17 cellular contexts compared by ENCODE assay signal in genomic region chr4:52873861-52874343, GRCh38. TPM values are rescaled to one million over a fixed set of nuclear protein-coding genes. Genes with fewer than 3 reads are reported as not detected.
DNase-seq lines count a peak whose midpoint lies in the region; ATAC-seq and TF ChIP-seq lines count a peak whose summit lies in the region.
"Had no signal": no experiment of that assay in that cellular context is flagged by ENCODE, and none has a peak within 500 bp of the region (broad histone marks: within the 10 kb centered on the region; RNA-seq: fewer than 3 reads in every experiment).

No MANE protein-coding gene starts in this region.

- H3K4me1 Mint-ChIP-seq in natural killer cell treated with Interleukin-12 subunit alpha and Interleukin-12 subunit beta and Interleukin-15 and Interleukin-18, amount 100 ng/mL, for 72 hours (ENCODE audit: low read depth in 2 of 2): peaks cover 0 to 9% of the 10 kb centered on the region in 2 donors

- POLR2A ChIA-PET in GM10248 (lab: Yijun Ruan, JAX): no interaction called here

- peak; percentile 52 for DNase-seq in A172 (ENCODE audit: low spot score)
- DNase-seq in NCI-H524 treated with DMSO at 0.1 percent for 48 hours (lab: John Stamatoyannopoulos, UW): peak; percentile 8
- no peak for DNase-seq in heart right ventricle
- DNase-seq in GM10248 (ENCODE audit: extremely low spot score): no peak
- no peak for DNase-seq in natural killer cell treated with Interleukin-12 subunit alpha and Interleukin-12 subunit beta and Interleukin-15 and Interleukin-18, amount 100 ng/mL, for 72 hours (ENCODE audit: low spot score)
- DNase-seq in EL: no peak
- DNase-seq: activated T-cell treated with anti-CD3 and anti-CD28 coated beads for 4 hours, cortex of kidney, kidney, NCI-H446, spleen, T-cell had no signal

- peaks cover 7% of the 10 kb centered on the region for H3K36me3 Mint-ChIP-seq in natural killer cell treated with Interleukin-12 subunit alpha and Interleukin-12 subunit beta and Interleukin-15 and Interleukin-18, amount 100 ng/mL, for 72 hours

- no peak overlapping the region for H3K4me3 Mint-ChIP-seq in natural killer cell treated with Interleukin-12 subunit alpha and Interleukin-12 subunit beta and Interleukin-15 and Interleukin-18, amount 100 ng/mL, for 72 hours
- H3K4me3 Mint-ChIP-seq: activated naive CD8-positive, alpha-beta T cell; T-cell had no signal

- no peaks in the 10 kb centered on the region for H3K9me3 Mint-ChIP-seq in natural killer cell treated with Interleukin-12 subunit alpha and Interleukin-12 subunit beta and Interleukin-15 and Interleukin-18, amount 100 ng/mL, for 72 hours
- H3K9me3 Mint-ChIP-seq: T-cell had no signal

- H3K27ac ChIP-seq in heart right ventricle: peak overlapping the region in 4 of 10 donors; percentile 15 to 45 (median 34)
- peak overlapping the region; percentile 89 for H3K27ac ChIP-seq in mesodermal cell (ENCODE audit: low read depth, low read length, severe bottlenecking)
- H3K27ac ChIP-seq: spleen had no signal

- no peaks in the 10 kb centered on the region for H3K36me3 ChIP-seq in heart right ventricle
- H3K36me3 ChIP-seq in mesodermal cell (ENCODE audit: control insufficient read depth, insufficient read depth, low read length): no peaks in the 10 kb centered on the region

- no peak overlapping the region for H3K27ac Mint-ChIP-seq in natural killer cell treated with Interleukin-12 subunit alpha and Interleukin-12 subunit beta and Interleukin-15 and Interleukin-18, amount 100 ng/mL, for 72 hours
- H3K27ac Mint-ChIP-seq: activated naive CD8-positive, alpha-beta T cell; T-cell had no signal

- WGBS in heart right ventricle, 2 donors: 38 to 59% methylated on average over 10 of the region's 10 CpGs
- 3 to 4% methylated on average over 8 of the region's 10 CpGs for WGBS in mesodermal cell (ENCODE audit: insufficient coverage in 2 of 2), 2 experiments

- no peaks in the 10 kb centered on the region for H3K27me3 ChIP-seq in heart right ventricle
- H3K27me3 ChIP-seq: spleen had no signal

- intact Hi-C loops in heart right ventricle (cut with DNase I): loop anchor here in 3 of 10 donors (5.0 to 10.0 kb wide), 3 partner anchors 68 to 327 kb away; no protein-coding TSS in a partner anchor

- H3K27me3 Mint-ChIP-seq in natural killer cell treated with Interleukin-12 subunit alpha and Interleukin-12 subunit beta and Interleukin-15 and Interleukin-18, amount 100 ng/mL, for 72 hours: no peaks in the 10 kb centered on the region
- H3K27me3 Mint-ChIP-seq: activated naive CD8-positive, alpha-beta T cell; T-cell had no signal

- TF ChIP-seq CTCF in heart right ventricle (IDR thresholded peaks at IDR 0.05) (no peak), GM10248 (IDR thresholded peaks at IDR 0.05; ENCODE audit: control extremely low read depth, extremely low read depth, low read depth, missing control alignments) (no peak)

- ATAC-seq in heart right ventricle (peak in 5 of 8 donors; percentile 54 to 78 (median 59)), HG02852 (IDR thresholded peaks at IDR 0.05; ENCODE audit: unreplicated experiment) (no peak)
- no peak for ATAC-seq in natural killer cell treated with Interleukin-12 subunit alpha and Interleukin-12 subunit beta and Interleukin-15 and Interleukin-18, amount 100 ng/mL, for 72 hours
- ATAC-seq: activated CD4-positive, CD25-positive, alpha-beta regulatory T cell treated with anti-CD3 and anti-CD28 coated beads, Interleukin-2, amount 50 U/mL, for 24 hours; K562; T-cell had no signal

- H3K4me3 ChIP-seq in heart right ventricle: peak overlapping the region in 2 of 10 donors; percentile 6 to 16
- no peak overlapping the region for H3K4me3 ChIP-seq in mesodermal cell (ENCODE audit: extremely low read depth, insufficient read depth, low read length, poor library complexity, severe bottlenecking)
- H3K4me3 ChIP-seq: K562, spleen had no signal

- H3K4me1 ChIP-seq in heart right ventricle (peaks cover 11 to 49% (median 32%) of the 10 kb centered on the region in 9 donors), mesodermal cell (ENCODE audit: control insufficient read depth, insufficient read depth, low read length, poor library complexity, severe bottlenecking) (peaks cover 39% of the 10 kb centered on the region)

- CTCF ChIA-PET in GM10248 (lab: Yijun Ruan, JAX): no interaction called here

- no peaks in the 10 kb centered on the region for H3K9me3 ChIP-seq in heart right ventricle
- no peaks in the 10 kb centered on the region for H3K9me3 ChIP-seq in mesodermal cell (ENCODE audit: control insufficient read depth, low read length)
- H3K9me3 ChIP-seq: spleen had no signal

RNA-seq across cellular contexts. Expression of gene RASL11B, which starts 11.8 kb away (rescaled TPM):
- total RNA-seq in A172 (2014; rRNA removed; shearing (Covaris generic)): not detected in 2 replicates
- total RNA-seq in heart right ventricle: 10 to 100 TPM in 1 of 10 donors, 1 to 10 TPM in 9; 1.2 to 16.5 (median 6.1) TPM
- polyA plus RNA-seq in heart right ventricle: 1 to 10 TPM; 3.4 to 5.0 TPM
- polyA plus RNA-seq in mesodermal cell (2013, experiment 1 of 2): 8.8 TPM
- polyA plus RNA-seq in mesodermal cell (2013, experiment 2 of 2): 8.7 TPM
- total RNA-seq in natural killer cell treated with Interleukin-12 subunit alpha and Interleukin-12 subunit beta and Interleukin-15 and Interleukin-18, amount 100 ng/mL, for 72 hours: not detected

Comparison
In these comparisons a context has a peak if more than half of its experiments do, and no peak if none do; other contexts are left out.
1. DNase-seq: peak in A172 (single experiment) and NCI-H524 treated with DMSO at 0.1 percent for 48 hours (single experiment); none in heart right ventricle (0 of 2), GM10248 (single experiment), natural killer cell treated with Interleukin-12 subunit alpha and Interleukin-12 subunit beta and Interleukin-15 and Interleukin-18, amount 100 ng/mL, for 72 hours (single experiment) and EL (single experiment).
2. ATAC-seq: peak in heart right ventricle (5 of 8); none in HG02852 (single experiment) and natural killer cell treated with Interleukin-12 subunit alpha and Interleukin-12 subunit beta and Interleukin-15 and Interleukin-18, amount 100 ng/mL, for 72 hours (0 of 2).